ENCODE assay signal across 15 cellular contexts in genomic region chr17:18323007-18323406, GRCh38. TPM values are rescaled to one million over a fixed set of nuclear protein-coding genes. Genes with fewer than 3 reads are reported as not detected.
DNase-seq lines count a peak whose midpoint lies in the region; ATAC-seq and TF ChIP-seq lines count a peak whose summit lies in the region.
"Had no signal": no experiment of that assay in that cellular context is flagged by ENCODE, and none has a peak within 500 bp of the region (broad histone marks: within the 10 kb centered on the region; RNA-seq: fewer than 3 reads in every experiment).

No MANE protein-coding gene starts in this region.

- no peak overlapping the region for H3K4me3 ChIP-seq in AG09309 (ENCODE audit: control insufficient read depth, low read depth, low read length)
- no peak overlapping the region for H3K4me3 ChIP-seq in H7 (ENCODE audit: insufficient read depth, low read depth, low read length)
- no peak overlapping the region for H3K4me3 ChIP-seq in Panc1 (ENCODE audit: low read depth in 2 of 2, low read length in 2 of 2)
- H3K4me3 ChIP-seq: SJCRH30 had no signal

- no peaks in the 10 kb centered on the region for H3K9me3 ChIP-seq in Panc1 (ENCODE audit: control insufficient read depth, insufficient read depth, low read depth, low read length)
- H3K9me3 ChIP-seq: SJCRH30 had no signal

- CTCF ChIA-PET in Panc1 (lab: Charles Lee) = interaction anchor here (0.7 kb wide), 1 partner anchor 170 kb away, joined by 3 read pairs; no protein-coding TSS in a partner anchor

- intact Hi-C loops in Panc1 (cut with micrococcal nuclease; ENCODE audit: unreplicated experiment) = no loop called here

- in situ Hi-C loops in Panc1 (cut with HindIII; ENCODE audit: low pct_unique_long_range_greater_than_20kb, low sequenced_read_pairs) = no loop called here

- no TSS peak for BruUV-seq in Panc1 (replicated peaks; lab: Mats Ljungman, UMichigan)

- H3K4me1 ChIP-seq in Panc1 (ENCODE audit: control insufficient read depth, insufficient read depth, low read length) = peaks cover 7% of the 10 kb centered on the region
- H3K4me1 ChIP-seq: SJCRH30 had no signal

- H3K27me3 ChIP-seq in H7 (ENCODE audit: control insufficient read depth, insufficient read depth, low read length) (no peaks in the 10 kb centered on the region), Panc1 (ENCODE audit: control insufficient read depth, insufficient read depth, low read length) (no peaks in the 10 kb centered on the region)
- H3K27me3 ChIP-seq: SJCRH30 had no signal

- TF ChIP-seq CTCF in AG09309 (IDR thresholded peaks at IDR 0.05; ENCODE audit: control insufficient read depth, insufficient read depth, low read depth, low read length, missing control alignments) (peak; percentile 28), Panc1 (IDR thresholded peaks at IDR 0.05) (no peak; the same call in 1 of the 2 replicates)

- peaks cover 13% of the 10 kb centered on the region for H3K36me3 ChIP-seq in H7 (replicated peaks; ENCODE audit: control insufficient read depth, insufficient read depth, low read length)
- H3K36me3 ChIP-seq in Panc1 (ENCODE audit: control insufficient read depth, insufficient read depth, low read length) = peaks cover 2% of the 10 kb centered on the region; the same call in 1 of the 2 replicates

- no peak overlapping the region for H3K27ac ChIP-seq in Panc1 (ENCODE audit: low read length)
- H3K27ac ChIP-seq: SJCRH30 had no signal

- ATAC-seq in Panc1 = peak; percentile 41; the same call in 1 of the 2 replicates
- no peak for ATAC-seq in HG02571 (IDR thresholded peaks at IDR 0.05; ENCODE audit: unreplicated experiment)

- DNase-seq in AG09309 (ENCODE audit: low read depth) = no peak
- peak; percentile 42 for DNase-seq in H7
- DNase-seq in Panc1 (ENCODE audit: low read depth, low spot score) = no peak
- peak in 1 of 2 experiments; percentile 14 for DNase-seq in erythroblast (lab: John Stamatoyannopoulos, UW)
- no peak for DNase-seq in stimulated activated CD4-positive, alpha-beta T cell treated with anti-CD3 and anti-CD28 coated beads, Interleukin-12 subunit alpha, Interleukin-12 subunit beta, amount 100 ng/mL, for 4 hours
- DNase-seq in NCI-H2171 (lab: John Stamatoyannopoulos, UW) = no peak
- no peak for DNase-seq in GM19240 (ENCODE audit: insufficient read length, low spot score)
- DNase-seq: activated CD4-positive, CD25-positive, alpha-beta regulatory T cell; CD4-positive, CD25-positive, alpha-beta regulatory T cell; cerebellar nuclear complex; GOT3; occipital lobe; SJCRH30; stimulated activated naive CD4-positive, alpha-beta T cell had no signal

- POLR2A ChIA-PET in Panc1 (lab: Charles Lee) = no interaction called here

- peak; percentile 34 for TF ChIP-seq POLR2A in erythroblast (IDR thresholded peaks at IDR 0.05; ENCODE audit: low read length)

RNA-seq across cellular contexts. Expression of gene SMCR8, which starts 7.9 kb away (rescaled TPM):
- total RNA-seq in H7 (2014; rRNA removed; shearing (Covaris generic)) = 13.1 and 14.4 TPM in 2 replicates
- 24.9 TPM for total RNA-seq in Panc1 (2021; ENCODE audit: unreplicated experiment)
- polyA plus RNA-seq in Panc1 (2012; ENCODE audit: insufficient read length) = 13.8 TPM

RNA-seq across cellular contexts. Expression of gene TOP3A, which starts 8.2 kb away (rescaled TPM):
- total RNA-seq in H7 (2014; rRNA removed; shearing (Covaris generic)) = 36.7 and 48.0 TPM in 2 replicates
- total RNA-seq in Panc1 (2021; ENCODE audit: unreplicated experiment) = 49.3 TPM
- 21.0 TPM for polyA plus RNA-seq in Panc1 (2012; ENCODE audit: insufficient read length)

RNA-seq across cellular contexts. Expression of gene SHMT1, which starts 40.3 kb away (rescaled TPM):
- 76.3 and 85.7 TPM in 2 replicates for total RNA-seq in H7 (2014; rRNA removed; shearing (Covaris generic))
- 21.7 TPM for total RNA-seq in Panc1 (2021; ENCODE audit: unreplicated experiment)
- polyA plus RNA-seq in Panc1 (2012; ENCODE audit: insufficient read length) = 22.1 TPM

RNA-seq across cellular contexts. Expression of gene EVPLL, which starts 54.6 kb away (rescaled TPM):
- not detected in 2 replicates for total RNA-seq in H7 (2014; rRNA removed; shearing (Covaris generic))
- not detected for total RNA-seq in Panc1 (2021; ENCODE audit: unreplicated experiment)
- polyA plus RNA-seq in Panc1 (2012; ENCODE audit: insufficient read length) = not detected
- total RNA-seq: CD4-positive, CD25-positive, alpha-beta regulatory T cell; occipital lobe; SJCRH30 had no signal
